Comparison of ENCODE assay signal across 8 cellular contexts in genomic region chr14:92680330-92680729, GRCh38.
A peak's percentile ranks its signal among the peaks of the same experiment; 100 is the strongest.
DNase-seq lines count a peak whose midpoint lies in the region; ATAC-seq, FAIRE-seq and TF ChIP-seq lines count a peak whose summit lies in the region.
"Not testable (repeated sequence)": the region's sequence is repeated elsewhere in the genome, so short reads cannot be mapped to it uniquely, and the experiment has no call there.

No MANE protein-coding gene starts in this region.

- BruUV-seq in PC-3 (replicated peaks; lab: Mats Ljungman, UMichigan); GM12878 (replicated peaks; lab: Mats Ljungman, UMichigan); HepG2 (replicated peaks; lab: Mats Ljungman, UMichigan): not testable (repeated sequence)

- H3K9ac ChIP-seq in PC-3 (ENCODE audit: low read length); GM12878 (ENCODE audit: control insufficient read depth, insufficient read depth, low read length); HepG2 (ENCODE audit: insufficient read depth, low read depth, low read length): not testable (repeated sequence)

- H3K27me3 ChIP-seq in AG04450 (ENCODE audit: control insufficient read depth, insufficient read depth, low read length); CD4-positive, alpha-beta memory T cell (ENCODE audit: insufficient read depth, low read length); PC-3 (ENCODE audit: low read length); GM12878 (replicated peaks in 1 of 2; ENCODE audit: control insufficient read depth in 2 of 2, insufficient read depth in 2 of 2, low read length in 1 of 2); HepG2 (ENCODE audit: control insufficient read depth in 1 of 2, insufficient read depth in 2 of 2, low read length in 2 of 2): not testable (repeated sequence)

- CTCF ChIA-PET in AG04450 (lab: Charles Lee) = interaction anchor here (0.6 to 3.6 kb wide), 10 partner anchors 10 to 303 kb away, joined by 3 to 15 read pairs (median 5); no protein-coding TSS in a partner anchor
- CTCF ChIA-PET in CD4-positive, alpha-beta memory T cell (lab: Charles Lee; ENCODE audit: partially characterized antibody) = interaction anchor here (0.6 to 4.9 kb wide), 9 partner anchors 10 to 1840 kb away, joined by 3 to 59 read pairs (median 4); no protein-coding TSS in a partner anchor
- CTCF ChIA-PET in PC-3 (lab: Charles Lee) = interaction anchor here (0.6 kb wide), 1 partner anchor 10 kb away, joined by 4 read pairs; no protein-coding TSS in a partner anchor
- CTCF ChIA-PET in activated CD8-positive, alpha-beta T cell treated with anti-CD3 and anti-CD28 coated beads for 36 hours (lab: Charles Lee) = interaction anchor here (0.7 to 4.8 kb wide), 33 partner anchors 10 to 559 kb away, joined by 3 to 30 read pairs (median 4); partner anchors contain the start of genes CPSF2, NDUFB1 and RIN3
- CTCF ChIA-PET in GM12878 (lab: Yijun Ruan, JAX) = interaction anchor here (0.6 to 5.8 kb wide), 21 partner anchors 10 to 545 kb away, joined by 3 to 81 read pairs (median 3); no protein-coding TSS in a partner anchor
- CTCF ChIA-PET in HepG2 (lab: Yijun Ruan, JAX; ENCODE audit: low intra/inter-chr PET ratio, low total read pairs) = not testable (repeated sequence)

- TF ChIP-seq EP300 in GM12878 (IDR thresholded peaks at IDR 0.05; ENCODE audit: borderline replicate concordance in 1 of 2, control insufficient read depth in 1 of 2, low read depth in 2 of 2, low read length in 2 of 2); HepG2 (IDR thresholded peaks at IDR 0.05; ENCODE audit: low read depth in 2 of 2, low read length in 2 of 2); HepG2 (CRISPR knock-in tag; IDR thresholded peaks at IDR 0.05; ENCODE audit: borderline replicate concordance): not testable (repeated sequence)

- H3K4me3 Mint-ChIP-seq in CD4-positive, alpha-beta memory T cell; activated CD8-positive, alpha-beta T cell treated with anti-CD3 and anti-CD28 coated beads for 36 hours; natural killer cell; stimulated activated effector memory CD8-positive, alpha-beta T cell treated with anti-CD3 and anti-CD28 coated beads, Interleukin-12 subunit alpha, Interleukin-12 subunit beta, amount 100 ng/mL, for 72 hours: not testable (repeated sequence)

- not testable (repeated sequence) for ATAC-seq in PC-3; activated CD8-positive, alpha-beta T cell treated with anti-CD3 and anti-CD28 coated beads for 36 hours; GM12878; HepG2; natural killer cell; stimulated activated effector memory CD8-positive, alpha-beta T cell treated with anti-CD3 and anti-CD28 coated beads, Interleukin-12 subunit alpha, Interleukin-12 subunit beta, amount 100 ng/mL, for 72 hours

- TF ChIP-seq CTCF in AG04450 (IDR thresholded peaks at IDR 0.05; ENCODE audit: low read depth, low read length); PC-3 (conservative IDR thresholded peaks at IDR 0.05; ENCODE audit: low read depth, low read length); activated CD8-positive, alpha-beta T cell treated with anti-CD3 and anti-CD28 coated beads for 36 hours (IDR thresholded peaks at IDR 0.05); GM12878 (IDR thresholded peaks at IDR 0.05 in 2 of 3, conservative IDR thresholded peaks at IDR 0.05 in 1 of 3; ENCODE audit: control insufficient read depth in 2 of 3, extremely low read depth in 1 of 3, insufficient read depth in 1 of 3, low read depth in 3 of 3, low read length in 3 of 3); HepG2 (CRISPR knock-in tag; IDR thresholded peaks at IDR 0.05); natural killer cell (IDR thresholded peaks at IDR 0.05): not testable (repeated sequence)

- TF ChIP-seq POLR2A in GM12878 (IDR thresholded peaks at IDR 0.05; ENCODE audit: low read depth, low read length); HepG2 (IDR thresholded peaks at IDR 0.05; ENCODE audit: insufficient read depth in 1 of 2, low read depth in 2 of 2, low read length in 2 of 2): not testable (repeated sequence)

- RAD21 ChIA-PET in GM12878 (lab: Charles Lee; ENCODE audit: unreplicated experiment) = interaction anchor here (1.0 to 4.6 kb wide), 11 partner anchors 23 to 219 kb away, joined by 3 to 31 read pairs (median 5); no protein-coding TSS in a partner anchor

- WGBS in GM12878 (ENCODE audit: insufficient coverage, insufficient replicate concordance, low lambda C conversion rate, missing lambda C conversion rate) = 89% methylated on average over 4 of the region's 4 CpGs
- WGBS in HepG2 (ENCODE audit: low lambda C conversion rate) = 91% methylated on average over 4 of the region's 4 CpGs

- intact Hi-C loops in CD4-positive, alpha-beta memory T cell (cut with micrococcal nuclease) = loop anchor here (5.0 to 10.0 kb wide), 3 partner anchors 168 to 546 kb away; partner anchors contain the start of gene RIN3
- intact Hi-C loops in PC-3 (cut with micrococcal nuclease) = loop anchor here (2.0 to 5.0 kb wide), 3 partner anchors 33 to 543 kb away; no protein-coding TSS in a partner anchor
- intact Hi-C loops in activated CD8-positive, alpha-beta T cell treated with anti-CD3 and anti-CD28 coated beads for 36 hours (cut with micrococcal nuclease); HepG2 (cut with micrococcal nuclease; ENCODE audit: unreplicated experiment): not testable (repeated sequence)
- intact Hi-C loops in GM12878 (cut with micrococcal nuclease; ENCODE audit: unreplicated experiment) = loop anchor here (2.0 to 10.0 kb wide), 3 partner anchors 220 to 543 kb away; partner anchors contain the start of gene SLC24A4
- intact Hi-C loops in natural killer cell (cut with micrococcal nuclease) = loop anchor here (2.0 to 10.0 kb wide), 5 partner anchors 66 to 543 kb away; no protein-coding TSS in a partner anchor

- H3K27ac Mint-ChIP-seq in CD4-positive, alpha-beta memory T cell = peak overlapping the region in 4 of 7 donors; percentile 4 to 81 (median 24)
- peak overlapping the region; percentile 80 for H3K27ac Mint-ChIP-seq in activated CD8-positive, alpha-beta T cell treated with anti-CD3 and anti-CD28 coated beads for 36 hours
- peak overlapping the region; percentile 91 for H3K27ac Mint-ChIP-seq in natural killer cell
- H3K27ac Mint-ChIP-seq in stimulated activated effector memory CD8-positive, alpha-beta T cell treated with anti-CD3 and anti-CD28 coated beads, Interleukin-12 subunit alpha, Interleukin-12 subunit beta, amount 100 ng/mL, for 72 hours = peak overlapping the region; percentile 63

- H4K20me1 ChIP-seq in PC-3 (ENCODE audit: low read length); GM12878 (ENCODE audit: control insufficient read depth, insufficient read depth); HepG2 (ENCODE audit: insufficient read depth, low read length): not testable (repeated sequence)

- not testable (repeated sequence) for TF ChIP-seq RAD21 in GM12878 (IDR thresholded peaks at IDR 0.05; ENCODE audit: insufficient read depth, low read depth, low read length); HepG2 (CRISPR knock-in tag; IDR thresholded peaks at IDR 0.05)

- H3K27me3 Mint-ChIP-seq in CD4-positive, alpha-beta memory T cell; activated CD8-positive, alpha-beta T cell treated with anti-CD3 and anti-CD28 coated beads for 36 hours; natural killer cell (ENCODE audit: low read depth in 2 of 2): not testable (repeated sequence)

- peaks cover 19 to 42% (median 31%) of the 10 kb centered on the region in 4 donors for H3K4me1 Mint-ChIP-seq in CD4-positive, alpha-beta memory T cell
- peaks cover 52% of the 10 kb centered on the region for H3K4me1 Mint-ChIP-seq in activated CD8-positive, alpha-beta T cell treated with anti-CD3 and anti-CD28 coated beads for 36 hours (ENCODE audit: low read depth)
- H3K4me1 Mint-ChIP-seq in natural killer cell = peaks cover 37 to 50% of the 10 kb centered on the region in 2 donors
- peaks cover 48% of the 10 kb centered on the region for H3K4me1 Mint-ChIP-seq in stimulated activated effector memory CD8-positive, alpha-beta T cell treated with anti-CD3 and anti-CD28 coated beads, Interleukin-12 subunit alpha, Interleukin-12 subunit beta, amount 100 ng/mL, for 72 hours

- not testable (repeated sequence) for H2AFZ ChIP-seq in PC-3 (ENCODE audit: low read length); GM12878 (ENCODE audit: control insufficient read depth, low read depth, low read length); HepG2 (ENCODE audit: low read length)

- not testable (repeated sequence) for FAIRE-seq in GM12878 (lab: Jason Lieb, UNC); HepG2 (lab: Jason Lieb, UNC)

- not testable (repeated sequence) for H3K4me3 ChIP-seq in AG04450 (ENCODE audit: low read depth, low read length); CD4-positive, alpha-beta memory T cell (ENCODE audit: low read length in 2 of 2); PC-3 (ENCODE audit: low read length); GM12878; HepG2 (replicated peaks in 1 of 3; ENCODE audit: insufficient read depth in 1 of 3, low read depth in 2 of 3, low read length in 3 of 3)

- not testable (repeated sequence) for H3K4me2 ChIP-seq in PC-3 (ENCODE audit: low read length); GM12878 (ENCODE audit: control insufficient read depth, insufficient read depth); HepG2 (ENCODE audit: low read depth, low read length)

- SMC1A ChIA-PET in GM12878 (lab: Charles Lee; ENCODE audit: uncharacterized antibody, unreplicated experiment) = interaction anchor here (0.6 to 6.8 kb wide), 12 partner anchors 15 to 386 kb away, joined by 3 to 63 read pairs (median 4); no protein-coding TSS in a partner anchor

- not testable (repeated sequence) for H3K9me3 Mint-ChIP-seq in CD4-positive, alpha-beta memory T cell; activated CD8-positive, alpha-beta T cell treated with anti-CD3 and anti-CD28 coated beads for 36 hours; natural killer cell; stimulated activated effector memory CD8-positive, alpha-beta T cell treated with anti-CD3 and anti-CD28 coated beads, Interleukin-12 subunit alpha, Interleukin-12 subunit beta, amount 100 ng/mL, for 72 hours

- not testable (repeated sequence) for DNase-seq in AG04450 (ENCODE audit: low read depth, low spot score); CD4-positive, alpha-beta memory T cell; PC-3; activated CD8-positive, alpha-beta T cell treated with anti-CD3 and anti-CD28 coated beads for 36 hours; GM12878 (ENCODE audit: low read depth, low spot score); HepG2 (ENCODE audit: low spot score); natural killer cell; stimulated activated effector memory CD8-positive, alpha-beta T cell treated with anti-CD3 and anti-CD28 coated beads, Interleukin-12 subunit alpha, Interleukin-12 subunit beta, amount 100 ng/mL, for 72 hours (ENCODE audit: low spot score in 2 of 2)

- not testable (repeated sequence) for H3K9me2 ChIP-seq in PC-3 (replicated peaks; ENCODE audit: low read length)

- not testable (repeated sequence) for H3F3A ChIP-seq in PC-3 (ENCODE audit: low read length, unreplicated experiment)

- H3K36me3 ChIP-seq in CD4-positive, alpha-beta memory T cell (ENCODE audit: insufficient read depth, low read length) = peaks cover 47% of the 10 kb centered on the region
- not testable (repeated sequence) for H3K36me3 ChIP-seq in PC-3 (ENCODE audit: low read depth, low read length)
- peaks cover 0 to 22% of the 10 kb centered on the region in 2 experiments; a peak in 3 of 4 replicates for H3K36me3 ChIP-seq in GM12878 (ENCODE audit: control insufficient read depth in 2 of 2, insufficient read depth in 2 of 2, low read length in 1 of 2)
- peaks cover 9 to 19% of the 10 kb centered on the region in 2 experiments; a peak in 4 of 5 replicates for H3K36me3 ChIP-seq in HepG2 (replicated peaks in 1 of 2; ENCODE audit: control insufficient read depth in 1 of 2, insufficient read depth in 2 of 2, low read length in 2 of 2)

- peaks cover 54 to 76% of the 10 kb centered on the region in 2 donors for H3K36me3 Mint-ChIP-seq in CD4-positive, alpha-beta memory T cell
- peaks cover 70% of the 10 kb centered on the region for H3K36me3 Mint-ChIP-seq in activated CD8-positive, alpha-beta T cell treated with anti-CD3 and anti-CD28 coated beads for 36 hours (ENCODE audit: low read depth)
- not testable (repeated sequence) for H3K36me3 Mint-ChIP-seq in natural killer cell
- peaks cover 92% of the 10 kb centered on the region for H3K36me3 Mint-ChIP-seq in stimulated activated effector memory CD8-positive, alpha-beta T cell treated with anti-CD3 and anti-CD28 coated beads, Interleukin-12 subunit alpha, Interleukin-12 subunit beta, amount 100 ng/mL, for 72 hours

- POLR2A ChIA-PET in AG04450 (lab: Yijun Ruan, JAX); PC-3 (lab: Charles Lee; ENCODE audit: unreplicated experiment); HepG2 (lab: Yijun Ruan, JAX): not testable (repeated sequence)
- POLR2A ChIA-PET in CD4-positive, alpha-beta memory T cell (lab: Charles Lee; ENCODE audit: partially characterized antibody) = interaction anchor here (1.1 to 2.3 kb wide), 4 partner anchors 29 to 167 kb away, joined by 3 to 17 read pairs (median 7); no protein-coding TSS in a partner anchor
- POLR2A ChIA-PET in activated CD8-positive, alpha-beta T cell treated with anti-CD3 and anti-CD28 coated beads for 36 hours (lab: Charles Lee) = interaction anchor here (0.6 to 1.0 kb wide), 2 partner anchors 10 to 150 kb away, joined by 3 read pairs; no protein-coding TSS in a partner anchor
- POLR2A ChIA-PET in GM12878 (lab: Charles Lee) = interaction anchor here (0.8 to 1.9 kb wide), 2 partner anchors 28 to 220 kb away, joined by 5 to 6 read pairs; no protein-coding TSS in a partner anchor

- in situ Hi-C loops in GM12878 (cut with MboI) = loop anchor here (25.0 kb wide), 1 partner anchor 543 kb away; no protein-coding TSS in a partner anchor
- in situ Hi-C loops in HepG2 (cut with HindIII; ENCODE audit: extremely low pct_ligation_motif_present, low pct_unique_long_range_greater_than_20kb) = not testable (repeated sequence)

- peaks cover 34% of the 10 kb centered on the region for H3K4me1 ChIP-seq in CD4-positive, alpha-beta memory T cell (ENCODE audit: insufficient read depth, low read length)
- H3K4me1 ChIP-seq in PC-3 (ENCODE audit: insufficient read depth, low read length) (peaks cover 12% of the 10 kb centered on the region), GM12878 (ENCODE audit: control insufficient read depth, insufficient read depth, low read length) (peaks cover 35% of the 10 kb centered on the region)
- H3K4me1 ChIP-seq in HepG2 (ENCODE audit: insufficient read depth, low read length) = not testable (repeated sequence)

- not testable (repeated sequence) for H3K79me2 ChIP-seq in PC-3 (ENCODE audit: low read length); GM12878 (ENCODE audit: control insufficient read depth, insufficient read depth, low read length); HepG2 (ENCODE audit: insufficient read depth, low read length)

- peak overlapping the region; percentile 21 for H3K27ac ChIP-seq in AG04450 (ENCODE audit: low read depth, low read length)
- not testable (repeated sequence) for H3K27ac ChIP-seq in CD4-positive, alpha-beta memory T cell (ENCODE audit: low read depth, low read length); GM12878 (ENCODE audit: control insufficient read depth, insufficient read depth); HepG2 (ENCODE audit: extremely low read length, insufficient read depth, low read length)
- H3K27ac ChIP-seq in PC-3 (ENCODE audit: low read length) = peak overlapping the region; percentile 48

- H3K9me3 ChIP-seq in AG04450 (ENCODE audit: control insufficient read depth, insufficient read depth, low read length); CD4-positive, alpha-beta memory T cell (ENCODE audit: control insufficient read depth in 1 of 2, low read length in 2 of 2); PC-3 (ENCODE audit: low read length); GM12878 (replicated peaks; ENCODE audit: control insufficient read depth, insufficient read depth, low read length); HepG2 (ENCODE audit: low read length): not testable (repeated sequence)

Comparison
In these comparisons a context has a peak if more than half of its experiments do, and no peak if none do; other contexts are left out.
1. H3K27ac Mint-ChIP-seq: peak in every context shown above with its lines; median percentile 91 in natural killer cell; 80 in activated CD8-positive, alpha-beta T cell treated with anti-CD3 and anti-CD28 coated beads for 36 hours; 63 in stimulated activated effector memory CD8-positive, alpha-beta T cell treated with anti-CD3 and anti-CD28 coated beads, Interleukin-12 subunit alpha, Interleukin-12 subunit beta, amount 100 ng/mL, for 72 hours; 24 in CD4-positive, alpha-beta memory T cell.